Comparison of ENCODE assay signal across 1 cellular context in the genomic region with DNA sequence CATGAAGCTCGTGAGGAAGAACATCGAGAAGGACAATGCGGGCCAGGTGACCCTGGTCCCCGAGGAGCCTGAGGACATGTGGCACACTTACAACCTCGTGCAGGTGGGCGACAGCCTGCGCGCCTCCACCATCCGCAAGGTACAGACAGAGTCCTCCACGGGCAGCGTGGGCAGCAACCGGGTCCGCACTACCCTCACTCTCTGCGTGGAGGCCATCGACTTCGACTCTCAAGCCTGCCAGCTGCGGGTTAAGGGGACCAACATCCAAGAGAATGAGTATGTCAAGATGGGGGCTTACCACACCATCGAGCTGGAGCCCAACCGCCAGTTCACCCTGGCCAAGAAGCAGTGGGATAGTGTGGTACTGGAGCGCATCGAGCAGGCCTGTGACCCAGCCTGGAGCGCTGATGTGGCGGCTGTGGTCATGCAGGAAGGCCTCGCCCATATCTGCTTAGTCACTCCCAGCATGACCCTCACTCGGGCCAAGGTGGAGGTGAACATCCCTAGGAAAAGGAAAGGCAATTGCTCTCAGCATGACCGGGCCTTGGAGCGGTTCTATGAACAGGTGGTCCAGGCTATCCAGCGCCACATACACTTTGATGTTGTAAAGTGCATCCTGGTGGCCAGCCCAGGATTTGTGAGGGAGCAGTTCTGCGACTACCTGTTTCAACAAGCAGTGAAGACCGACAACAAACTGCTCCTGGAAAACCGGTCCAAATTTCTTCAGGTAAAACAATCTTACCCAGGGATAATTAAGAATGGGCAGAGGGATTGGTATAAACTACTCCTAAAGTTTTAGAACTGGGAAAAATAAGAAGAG.
A peak's percentile ranks its signal among the peaks of the same experiment; 100 is the strongest.
TF ChIP-seq lines count a peak whose summit lies in the region.

No MANE protein-coding gene starts in this region.

TF ChIP-seq in GM12878, 131 proteins besides CTCF, POLR2A, EP300 and RAD21 (continued from another document and continues in another):
- no peak for TF ChIP-seq ZBTB4 (CRISPR knock-in tag; IDR thresholded peaks at IDR 0.05)
- TF ChIP-seq ASH2L (IDR thresholded peaks at IDR 0.05; ENCODE audit: borderline replicate concordance, low read depth): no peak
- no peak for TF ChIP-seq HDAC6 (IDR thresholded peaks at IDR 0.05; ENCODE audit: unreplicated experiment)
- no peak for TF ChIP-seq SUPT20H (IDR thresholded peaks at IDR 0.05; ENCODE audit: borderline replicate concordance, control insufficient read depth, low read depth, low read length)
- no peak for TF ChIP-seq IRF4 (IDR thresholded peaks at IDR 0.05; ENCODE audit: low read depth, low read length)
- no peak for TF ChIP-seq NFIC (IDR thresholded peaks at IDR 0.05; ENCODE audit: low read depth, low read length)
- no peak for TF ChIP-seq BHLHE40 (IDR thresholded peaks at IDR 0.05; ENCODE audit: borderline replicate concordance in 1 of 2, low read depth in 2 of 2, low read length in 1 of 2)
- no peak for TF ChIP-seq ZNF274 (IDR thresholded peaks at IDR 0.05; ENCODE audit: insufficient read depth, insufficient read length)
- TF ChIP-seq BCLAF1 (IDR thresholded peaks at IDR 0.05): no peak
- TF ChIP-seq SREBF2 (IDR thresholded peaks at IDR 0.05; ENCODE audit: low read length): no peak
- TF ChIP-seq NRF1 (conservative IDR thresholded peaks at IDR 0.05; ENCODE audit: low read depth, low read length): no peak
- no peak for TF ChIP-seq TAF1 (IDR thresholded peaks at IDR 0.05; ENCODE audit: borderline replicate concordance, low read depth, low read length)
- TF ChIP-seq CREM (IDR thresholded peaks at IDR 0.05; ENCODE audit: low read depth): no peak
- TF ChIP-seq RB1 (IDR thresholded peaks at IDR 0.05; ENCODE audit: borderline replicate concordance): no peak
- TF ChIP-seq ZNF207 (IDR thresholded peaks at IDR 0.05; ENCODE audit: borderline replicate concordance): no peak
- no peak for TF ChIP-seq MEF2B (IDR thresholded peaks at IDR 0.05; ENCODE audit: partially characterized antibody, poor library complexity, severe bottlenecking)
- TF ChIP-seq CBX5 (IDR thresholded peaks at IDR 0.05; ENCODE audit: low read depth): no peak
- TF ChIP-seq MLLT1 (IDR thresholded peaks at IDR 0.05): no peak; the same call in none of the 2 replicates
- no peak; a peak in 1 of 4 replicates for TF ChIP-seq IKZF2 (IDR thresholded peaks at IDR 0.05)
- TF ChIP-seq WRNIP1 (IDR thresholded peaks at IDR 0.05; ENCODE audit: borderline replicate concordance, low read depth, low read length): no peak
- no peak for TF ChIP-seq JUNB (IDR thresholded peaks at IDR 0.05)
- no peak for TF ChIP-seq PRDM15 (CRISPR knock-in tag; IDR thresholded peaks at IDR 0.05)
- TF ChIP-seq, protein P1, sequence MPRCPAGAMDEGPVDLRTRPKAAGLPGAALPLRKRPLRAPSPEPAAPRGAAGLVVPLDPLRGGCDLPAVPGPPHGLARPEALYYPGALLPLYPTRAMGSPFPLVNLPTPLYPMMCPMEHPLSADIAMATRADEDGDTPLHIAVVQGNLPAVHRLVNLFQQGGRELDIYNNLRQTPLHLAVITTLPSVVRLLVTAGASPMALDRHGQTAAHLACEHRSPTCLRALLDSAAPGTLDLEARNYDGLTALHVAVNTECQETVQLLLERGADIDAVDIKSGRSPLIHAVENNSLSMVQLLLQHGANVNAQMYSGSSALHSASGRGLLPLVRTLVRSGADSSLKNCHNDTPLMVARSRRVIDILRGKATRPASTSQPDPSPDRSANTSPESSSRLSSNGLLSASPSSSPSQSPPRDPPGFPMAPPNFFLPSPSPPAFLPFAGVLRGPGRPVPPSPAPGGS (IDR thresholded peaks at IDR 0.05; ENCODE audit: borderline replicate concordance, insufficient read depth, low read depth, low read length, poor library complexity, severe bottlenecking): no peak
- no peak for TF ChIP-seq ZSCAN29 (IDR thresholded peaks at IDR 0.05)
- no peak for TF ChIP-seq TCF3 (IDR thresholded peaks at IDR 0.05; ENCODE audit: borderline replicate concordance, insufficient read depth, low read depth, low read length)
- TF ChIP-seq GATAD2B (conservative IDR thresholded peaks at IDR 0.05; ENCODE audit: low read depth): no peak
- no peak for TF ChIP-seq BMI1 (IDR thresholded peaks at IDR 0.05; ENCODE audit: borderline replicate concordance)
- TF ChIP-seq HCFC1 (IDR thresholded peaks at IDR 0.05; ENCODE audit: low read length): no peak
- no peak for TF ChIP-seq ZNF24 (IDR thresholded peaks at IDR 0.05)
- no peak for TF ChIP-seq PKNOX1 (IDR thresholded peaks at IDR 0.05)
- TF ChIP-seq KLF5 (IDR thresholded peaks at IDR 0.05; ENCODE audit: partially characterized antibody): no peak
- no peak for TF ChIP-seq ATF2 (IDR thresholded peaks at IDR 0.05; ENCODE audit: low read length)
- 0 out of 2 replicates have a peak, but pooled peaks have one; percentile 9 for TF ChIP-seq TCF12 (IDR thresholded peaks at IDR 0.05; ENCODE audit: low read depth, low read length)
- TF ChIP-seq, protein P2, sequence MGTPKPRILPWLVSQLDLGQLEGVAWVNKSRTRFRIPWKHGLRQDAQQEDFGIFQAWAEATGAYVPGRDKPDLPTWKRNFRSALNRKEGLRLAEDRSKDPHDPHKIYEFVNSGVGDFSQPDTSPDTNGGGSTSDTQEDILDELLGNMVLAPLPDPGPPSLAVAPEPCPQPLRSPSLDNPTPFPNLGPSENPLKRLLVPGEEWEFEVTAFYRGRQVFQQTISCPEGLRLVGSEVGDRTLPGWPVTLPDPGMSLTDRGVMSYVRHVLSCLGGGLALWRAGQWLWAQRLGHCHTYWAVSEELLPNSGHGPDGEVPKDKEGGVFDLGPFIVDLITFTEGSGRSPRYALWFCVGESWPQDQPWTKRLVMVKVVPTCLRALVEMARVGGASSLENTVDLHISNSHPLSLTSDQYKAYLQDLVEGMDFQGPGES (IDR thresholded peaks at IDR 0.05): no peak
- TF ChIP-seq ZBTB11 (CRISPR knock-in tag; IDR thresholded peaks at IDR 0.05): no peak
